ENCODE assay signal across 26 cellular contexts in the genomic region with DNA sequence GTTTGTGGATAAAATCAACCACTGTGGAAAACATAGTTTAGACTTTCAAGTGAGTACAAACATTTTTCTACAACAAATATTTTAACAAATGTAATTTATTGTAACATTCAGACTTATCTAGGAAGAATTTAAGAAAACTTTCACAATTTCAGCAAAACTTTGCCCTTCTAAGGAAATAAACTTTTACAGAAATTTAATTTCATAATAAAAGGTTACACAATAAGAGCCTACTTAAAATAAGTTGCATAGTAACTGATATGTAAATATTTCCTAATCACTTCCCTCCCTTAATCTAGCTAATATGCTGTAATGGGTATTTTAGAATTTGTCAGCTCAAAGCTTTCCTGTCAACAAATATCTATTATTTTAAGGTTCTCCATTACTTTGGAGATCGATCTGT.
"Had no signal": no experiment of that assay in that cellular context is flagged by ENCODE, and none has a peak within 500 bp of the region (broad histone marks: within the 10 kb centered on the region; RNA-seq: fewer than 3 reads in every experiment).

No MANE protein-coding gene starts in this region.

- H3K27ac Mint-ChIP-seq: activated naive CD4-positive, alpha-beta T cell treated with anti-CD3 and anti-CD28 coated beads for 36 hours; activated naive CD8-positive, alpha-beta T cell treated with anti-CD3 and anti-CD28 coated beads for 36 hours; endodermal cell; natural killer cell treated with Interleukin-12 subunit alpha and Interleukin-12 subunit beta and Interleukin-15 and Interleukin-18, amount 100 ng/mL, for 72 hours; progenitor cell of endocrine pancreas had no signal

- H3K4me3 Mint-ChIP-seq: activated naive CD4-positive, alpha-beta T cell treated with anti-CD3 and anti-CD28 coated beads for 36 hours; activated naive CD8-positive, alpha-beta T cell treated with anti-CD3 and anti-CD28 coated beads for 36 hours; endodermal cell; natural killer cell treated with Interleukin-12 subunit alpha and Interleukin-12 subunit beta and Interleukin-15 and Interleukin-18, amount 100 ng/mL, for 72 hours had no signal

- H3K36me3 Mint-ChIP-seq: activated naive CD8-positive, alpha-beta T cell treated with anti-CD3 and anti-CD28 coated beads for 36 hours had no signal

- H3K9me3 ChIP-seq: lower lobe of right lung, ovary, testis had no signal

- H3K4me1 ChIP-seq: esophagus muscularis mucosa, gastrocnemius medialis, lower lobe of right lung, testis had no signal

- H3K4me1 Mint-ChIP-seq: activated naive CD8-positive, alpha-beta T cell treated with anti-CD3 and anti-CD28 coated beads for 36 hours; endodermal cell had no signal

- H3K4me3 ChIP-seq: esophagus muscularis mucosa, gastrocnemius medialis, left lung, lower lobe of right lung, ovary, skin epidermis, testis had no signal

- H3K36me3 ChIP-seq: esophagus muscularis mucosa, gastrocnemius medialis, left lung, lower lobe of right lung, ovary had no signal

- DNase-seq: activated CD4-positive, alpha-beta T cell treated with anti-CD3 and anti-CD28 coated beads for 4 hours; activated CD4-positive, alpha-beta T cell treated with anti-CD3 and anti-CD28 coated beads, Interleukin-2, amount 50 U/mL, for 4 hours; activated CD8-positive, alpha-beta memory T cell treated with anti-CD3 and anti-CD28 coated beads for 24 hours; activated effector memory CD4-positive, alpha-beta T cell treated with anti-CD3 and anti-CD28 coated beads, Interleukin-2, amount 50 U/mL, for 16 hours; activated naive CD4-positive, alpha-beta T cell treated with anti-CD3 and anti-CD28 coated beads for 36 hours; activated naive CD8-positive, alpha-beta T cell treated with anti-CD3 and anti-CD28 coated beads for 36 hours; amygdala; caudate nucleus; endodermal cell; gastrocnemius medialis; glutamatergic neuron; left lung; lower lobe of right lung; mesenchymal stem cell; ovary; retina; stimulated activated CD4-positive, alpha-beta T cell treated with anti-CD3 and anti-CD28 coated beads, Interleukin-12 subunit alpha, Interleukin-12 subunit beta, amount 100 ng/mL, for 4 hours; stimulated activated CD4-positive, alpha-beta T cell treated with anti-CD3 and anti-CD28 coated beads, Interleukin-4, amount 100 ng/mL, for 1 hour; stimulated activated naive CD8-positive, alpha-beta T cell treated with anti-CD3 and anti-CD28 coated beads, Interleukin-15, Interleukin-2, amounts not matched to agents 100 U/mL and 50 U/mL, for 24 hours; testis; trophoblast cell had no signal

- H3K27me3 ChIP-seq: esophagus muscularis mucosa, gastrocnemius medialis, left lung, ovary, testis had no signal

- H3K27ac ChIP-seq: esophagus muscularis mucosa, gastrocnemius medialis, left lung, lower lobe of right lung, ovary, skin epidermis, testis, VCaP had no signal

- H3K27me3 Mint-ChIP-seq: activated naive CD8-positive, alpha-beta T cell treated with anti-CD3 and anti-CD28 coated beads for 36 hours; natural killer cell treated with Interleukin-12 subunit alpha and Interleukin-12 subunit beta and Interleukin-15 and Interleukin-18, amount 100 ng/mL, for 72 hours; progenitor cell of endocrine pancreas had no signal
